Comparison of ENCODE assay signal across 9 cellular contexts in the genomic region with DNA sequence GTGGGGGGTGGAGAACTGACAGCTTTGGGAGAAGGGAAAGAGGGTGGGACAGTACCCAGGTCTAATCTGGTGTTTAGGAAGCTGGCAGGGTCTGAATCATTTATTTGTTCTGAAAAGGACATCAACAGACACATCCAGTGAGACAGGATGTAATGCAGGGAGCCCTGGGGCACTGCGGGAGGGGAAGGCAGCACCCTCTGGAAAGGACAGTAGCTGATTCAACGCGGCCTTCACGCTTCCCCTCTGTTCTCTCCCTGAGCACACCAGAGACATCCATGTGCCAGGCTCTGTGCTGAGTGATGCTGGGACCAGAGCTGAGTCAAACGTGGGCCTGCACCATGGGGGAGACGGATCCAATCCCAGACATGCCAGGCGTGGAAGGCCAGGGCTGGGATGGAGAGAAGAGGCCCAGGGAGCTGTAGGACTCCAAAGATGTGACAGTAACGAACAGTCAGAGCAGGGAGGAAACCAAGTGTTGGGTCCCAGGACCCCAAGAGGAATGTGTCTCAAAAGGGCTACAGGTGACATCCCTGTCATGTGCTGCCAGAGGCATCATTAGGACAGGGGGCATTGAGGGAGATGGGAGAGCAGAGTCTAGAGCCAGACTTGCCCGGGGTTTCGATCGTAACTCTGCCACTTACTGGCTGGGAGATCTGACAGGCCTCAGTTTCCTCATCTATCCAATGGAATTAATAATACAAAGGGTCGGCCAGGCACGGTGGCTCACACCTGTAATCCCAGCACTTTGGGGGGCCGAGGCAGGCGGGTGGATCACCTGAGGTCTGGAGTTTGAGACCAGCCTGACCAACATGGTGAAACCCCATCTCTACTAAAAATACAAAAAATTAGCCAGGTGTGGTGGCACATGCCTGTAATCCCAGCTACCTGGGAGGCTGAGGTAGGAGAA. TPM values are rescaled to one million over a fixed set of nuclear protein-coding genes. Genes with fewer than 3 reads are reported as not detected.
DNase-seq lines count a peak whose midpoint lies in the region; ATAC-seq and TF ChIP-seq lines count a peak whose summit lies in the region.
"Had no signal": no experiment of that assay in that cellular context is flagged by ENCODE, and none has a peak within 500 bp of the region (broad histone marks: within the 10 kb centered on the region; RNA-seq: fewer than 3 reads in every experiment).

No MANE protein-coding gene starts in this region.

- no peak overlapping the region for H2AFZ ChIP-seq in OCI-LY7 (ENCODE audit: low read length)

- no peaks in the 10 kb centered on the region for H3K27me3 ChIP-seq in CD8-positive, alpha-beta T cell (ENCODE audit: insufficient read depth, low read length)
- no peaks in the 10 kb centered on the region for H3K27me3 ChIP-seq in duodenal mucosa (ENCODE audit: control insufficient read depth in 1 of 2, insufficient read depth in 2 of 2, low read length in 2 of 2)

- H4K20me1 ChIP-seq in OCI-LY7 (ENCODE audit: insufficient read depth, low read length), result no peaks in the 10 kb centered on the region

- in situ Hi-C loops in GM13977 (cut with MboI; ENCODE audit: low pct_unique_long_range_greater_than_20kb, low sequenced_read_pairs, unreplicated experiment), result no loop called here

- H3K4me3 Mint-ChIP-seq in CD8-positive, alpha-beta T cell, result peak overlapping the region; percentile 23
- peak overlapping the region; percentile 70 for H3K4me3 Mint-ChIP-seq in natural killer cell

- no peak for DNase-seq in CD8-positive, alpha-beta T cell
- DNase-seq in OCI-LY7 (ENCODE audit: low spot score), result no peak
- no peak for DNase-seq in natural killer cell
- DNase-seq in HuH-7.5 (ENCODE audit: low spot score), result no peak
- DNase-seq in kidney tubule cell (ENCODE audit: low spot score), result no peak
- DNase-seq in NCI-H2196 treated with DMSO at 0.1 percent for 48 hours (lab: John Stamatoyannopoulos, UW; ENCODE audit: unreplicated experiment), result no peak
- no peak for DNase-seq in GM13977 (ENCODE audit: low spot score)
- DNase-seq: SHP77 had no signal

- H3K27ac ChIP-seq in CD8-positive, alpha-beta T cell (ENCODE audit: low read depth, low read length), result no peak overlapping the region
- H3K27ac ChIP-seq in OCI-LY7 (ENCODE audit: low read depth, low read length, poor library complexity, severe bottlenecking) (no peak overlapping the region), duodenal mucosa (ENCODE audit: low read depth, low read length) (no peak overlapping the region)

- CTCF ChIA-PET in CD8-positive, alpha-beta T cell (lab: Charles Lee), result interaction anchor here (1.6 to 2.3 kb wide), 3 partner anchors 23 to 43 kb away, joined by 4 to 6 read pairs (median 5); a partner anchor contains a TSS
- CTCF ChIA-PET in OCI-LY7 (lab: Charles Lee; ENCODE audit: unreplicated experiment), result no interaction called here

- H3K36me3 Mint-ChIP-seq in CD8-positive, alpha-beta T cell, result peaks cover 15% of the 10 kb centered on the region
- no peaks in the 10 kb centered on the region for H3K36me3 Mint-ChIP-seq in natural killer cell

- peaks cover 57% of the 10 kb centered on the region for H3K4me1 Mint-ChIP-seq in CD8-positive, alpha-beta T cell (ENCODE audit: low read depth)
- H3K4me1 Mint-ChIP-seq in natural killer cell, result peaks cover 37 to 70% of the 10 kb centered on the region in 2 donors

- H3K27ac Mint-ChIP-seq in CD8-positive, alpha-beta T cell, result no peak overlapping the region
- H3K27ac Mint-ChIP-seq in natural killer cell, result peak overlapping the region; percentile 48 to 70

- H3K9me2 ChIP-seq in OCI-LY7 (ENCODE audit: insufficient read depth, low read length), result no peaks in the 10 kb centered on the region

- peak overlapping the region; percentile 17 to 69 for H3K9ac ChIP-seq in duodenal mucosa (ENCODE audit: low read depth in 1 of 2, low read length in 2 of 2)

- H3K9me3 Mint-ChIP-seq in CD8-positive, alpha-beta T cell, result no peaks in the 10 kb centered on the region
- H3K9me3 Mint-ChIP-seq in natural killer cell, result no peaks in the 10 kb centered on the region

- TF ChIP-seq CTCF in CD8-positive, alpha-beta T cell (IDR thresholded peaks at IDR 0.05), result no peak
- no peak for TF ChIP-seq CTCF in OCI-LY7 (conservative IDR thresholded peaks at IDR 0.05; ENCODE audit: low read length)
- TF ChIP-seq CTCF in natural killer cell (IDR thresholded peaks at IDR 0.05), result no peak
- no peak for TF ChIP-seq CTCF in GM13977 (IDR thresholded peaks at IDR 0.05; ENCODE audit: extremely low read depth, insufficient read depth, missing control alignments)

- POLR2A ChIA-PET in CD8-positive, alpha-beta T cell (lab: Charles Lee), result no interaction called here
- POLR2A ChIA-PET in OCI-LY7 (lab: Charles Lee), result no interaction called here

- intact Hi-C loops in CD8-positive, alpha-beta T cell (cut with DNase I, micrococcal nuclease), result loop anchor here (5.0 to 10.0 kb wide), 4 partner anchors 340 to 850 kb away; a partner anchor contains a TSS
- intact Hi-C loops in OCI-LY7 (cut with micrococcal nuclease; ENCODE audit: unreplicated experiment) (no loop called here), natural killer cell (cut with micrococcal nuclease) (loop anchor here (5.0 kb wide), 1 partner anchor 232 kb away; no protein-coding TSS in a partner anchor)

- H3K9me3 ChIP-seq in CD8-positive, alpha-beta T cell (ENCODE audit: low read length), result no peaks in the 10 kb centered on the region
- H3K9me3 ChIP-seq in OCI-LY7 (ENCODE audit: low read length) (no peaks in the 10 kb centered on the region), duodenal mucosa (ENCODE audit: control insufficient read depth in 1 of 2, low read length in 2 of 2) (no peaks in the 10 kb centered on the region)

- H3K4me3 ChIP-seq in CD8-positive, alpha-beta T cell (ENCODE audit: low read depth, low read length), result no peak overlapping the region
- H3K4me3 ChIP-seq in OCI-LY7 (ENCODE audit: low read depth, low read length, poor library complexity, severe bottlenecking), result no peak overlapping the region
- peak overlapping the region; percentile 39 to 40 for H3K4me3 ChIP-seq in duodenal mucosa (ENCODE audit: low read depth in 1 of 2, low read length in 2 of 2)

- H3K79me2 ChIP-seq in OCI-LY7 (ENCODE audit: insufficient read depth, low read depth, low read length), result peaks cover 10% of the 10 kb centered on the region; the same call in 1 of the 2 replicates

- no peaks in the 10 kb centered on the region for H3K27me3 Mint-ChIP-seq in CD8-positive, alpha-beta T cell (ENCODE audit: low read depth)
- H3K27me3 Mint-ChIP-seq in natural killer cell (ENCODE audit: low read depth in 2 of 2), result no peaks in the 10 kb centered on the region

- ATAC-seq in CD8-positive, alpha-beta T cell, result no peak
- no peak for ATAC-seq in natural killer cell

- H3K4me2 ChIP-seq in OCI-LY7 (ENCODE audit: low read length), result peak overlapping the region; percentile 11; the same call in 1 of the 2 replicates

- no peaks in the 10 kb centered on the region for H3K36me3 ChIP-seq in CD8-positive, alpha-beta T cell (ENCODE audit: insufficient read depth, low read length)
- H3K36me3 ChIP-seq in OCI-LY7 (ENCODE audit: insufficient read depth, low read length), result no peaks in the 10 kb centered on the region
- no peaks in the 10 kb centered on the region for H3K36me3 ChIP-seq in duodenal mucosa (ENCODE audit: control insufficient read depth in 1 of 2, insufficient read depth in 2 of 2, low read length in 2 of 2)

- H3K4me1 ChIP-seq in CD8-positive, alpha-beta T cell (ENCODE audit: insufficient read depth, low read length), result peaks cover 43% of the 10 kb centered on the region
- H3K4me1 ChIP-seq in OCI-LY7 (ENCODE audit: insufficient read depth, low read length, poor library complexity, severe bottlenecking) (peaks cover 34% of the 10 kb centered on the region), duodenal mucosa (ENCODE audit: control insufficient read depth in 1 of 2, insufficient read depth in 2 of 2, low read length in 2 of 2) (peaks cover 9 to 38% of the 10 kb centered on the region in 2 donors)

- no TSS peak for BruUV-seq in OCI-LY7 (replicated peaks; lab: Mats Ljungman, UMichigan)

RNA-seq across cellular contexts. Expression of a gene that starts 1.7 kb away (rescaled TPM):
- total RNA-seq in CD8-positive, alpha-beta T cell, result 10 to 100 TPM; 26.6 to 27.5 TPM
- 58.2 and 64.1 TPM in 2 replicates for total RNA-seq in OCI-LY7 (2014; rRNA removed; shearing (Covaris generic))
- total RNA-seq in OCI-LY7 (2022) (58.5 and 71.6 TPM in 2 replicates), natural killer cell (10 to 100 TPM; 44.9 to 60.1 (median 55.0) TPM)

RNA-seq across cellular contexts. Expression of a gene that starts 4.3 kb away (rescaled TPM):
- total RNA-seq in CD8-positive, alpha-beta T cell, result 1 to 10 TPM; 1.3 to 2.3 TPM
- total RNA-seq in OCI-LY7 (2014; rRNA removed; shearing (Covaris generic)), result not detected in 2 replicates
- total RNA-seq in OCI-LY7 (2022) (1.4 and 1.9 TPM in 2 replicates), natural killer cell (10 to 100 TPM; 72.8 to 83.2 (median 75.3) TPM)

RNA-seq across cellular contexts. Expression of a gene that starts 8.0 kb away (rescaled TPM):
- total RNA-seq in CD8-positive, alpha-beta T cell, result 100 to 1,000 TPM; 159 to 169 TPM
- not detected in 2 replicates for total RNA-seq in OCI-LY7 (2014; rRNA removed; shearing (Covaris generic))
- total RNA-seq in OCI-LY7 (2022) (not detected in 2 replicates), natural killer cell (1,000 to 10,000 TPM; 2,907 to 3,894 (median 3,151) TPM)

RNA-seq across cellular contexts. Expression of a gene that starts 22.5 kb away (rescaled TPM):
- total RNA-seq in CD8-positive, alpha-beta T cell, result not detected
- 0.09 and 0.72 TPM in 2 replicates for total RNA-seq in OCI-LY7 (2014; rRNA removed; shearing (Covaris generic))
- total RNA-seq in OCI-LY7 (2022) (1.6 and 2.3 TPM in 2 replicates), natural killer cell (under 1 TPM in 2 of 3 donors, not detected in 1; 0.52 to 0.68 TPM)

RNA-seq across cellular contexts. Expression of a gene that starts 23.3 kb away (rescaled TPM):
- total RNA-seq in CD8-positive, alpha-beta T cell, result not detected
- total RNA-seq in OCI-LY7 (2014; rRNA removed; shearing (Covaris generic)), result not detected in 2 replicates
- total RNA-seq in OCI-LY7 (2022), result not detected in 2 replicates
- 10 to 100 TPM in 1 of 3 donors, 1 to 10 TPM in 2; 5.9 to 10.3 (median 8.5) TPM for total RNA-seq in natural killer cell

Comparison
In these comparisons a context has a peak if more than half of its experiments do, and no peak if none do; other contexts are left out.
1. H3K4me3 ChIP-seq: peak in duodenal mucosa (2 of 2); none in CD8-positive, alpha-beta T cell (single experiment) and OCI-LY7 (single experiment).
2. RNA of a gene that starts 4.3 kb away (total RNA-seq): 72.8 to 83.2 TPM in natural killer cell; 1.3 to 2.3 TPM in CD8-positive, alpha-beta T cell and 1.4 to 1.9 TPM in OCI-LY7; every median in the first group is over 10 times any median in the second.
3. RNA of a gene that starts 8.0 kb away (total RNA-seq): 2,907 to 3,894 TPM in natural killer cell and 159 to 169 TPM in CD8-positive, alpha-beta T cell; not detected in OCI-LY7; every median in the first group is over 100 times any median in the second.